In genomic region chr12:1773937-1774655, GRCh38 we compare ENCODE assay signal across 2 cellular contexts.
TF ChIP-seq lines count a peak whose summit lies in the region.

No MANE protein-coding gene starts in this region.

TF ChIP-seq in IMR-90, 13 proteins besides CTCF, POLR2A, EP300 and RAD21:
- TF ChIP-seq MXI1 (IDR thresholded peaks at IDR 0.05; ENCODE audit: borderline replicate concordance, low read depth, low read length), result no peak
- no peak for TF ChIP-seq MAFK (IDR thresholded peaks at IDR 0.05; ENCODE audit: low read depth, low read length)
- TF ChIP-seq, protein P1, sequence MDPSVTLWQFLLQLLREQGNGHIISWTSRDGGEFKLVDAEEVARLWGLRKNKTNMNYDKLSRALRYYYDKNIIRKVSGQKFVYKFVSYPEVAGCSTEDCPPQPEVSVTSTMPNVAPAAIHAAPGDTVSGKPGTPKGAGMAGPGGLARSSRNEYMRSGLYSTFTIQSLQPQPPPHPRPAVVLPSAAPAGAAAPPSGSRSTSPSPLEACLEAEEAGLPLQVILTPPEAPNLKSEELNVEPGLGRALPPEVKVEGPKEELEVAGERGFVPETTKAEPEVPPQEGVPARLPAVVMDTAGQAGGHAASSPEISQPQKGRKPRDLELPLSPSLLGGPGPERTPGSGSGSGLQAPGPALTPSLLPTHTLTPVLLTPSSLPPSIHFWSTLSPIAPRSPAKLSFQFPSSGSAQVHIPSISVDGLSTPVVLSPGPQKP (IDR thresholded peaks at IDR 0.05; ENCODE audit: borderline replicate concordance, low read depth, low read length), result no peak
- no peak for TF ChIP-seq FOS (IDR thresholded peaks at IDR 0.05; ENCODE audit: low read depth, low read length)

TF ChIP-seq in HEK293T, 16 proteins besides CTCF, POLR2A, EP300 and RAD21:
- no peak for TF ChIP-seq ARNT (IDR thresholded peaks at IDR 0.05)
- no peak for TF ChIP-seq BHLHE40 (IDR thresholded peaks at IDR 0.05; ENCODE audit: borderline replicate concordance)
- TF ChIP-seq FOXM1 (IDR thresholded peaks at IDR 0.05; ENCODE audit: borderline replicate concordance), result no peak
- no peak for TF ChIP-seq L3MBTL2 (conservative IDR thresholded peaks at IDR 0.05)
- TF ChIP-seq CTBP1 (IDR thresholded peaks at IDR 0.05; ENCODE audit: borderline replicate concordance), result no peak
- no peak for TF ChIP-seq TARDBP (IDR thresholded peaks at IDR 0.05)
- TF ChIP-seq, protein P2, sequence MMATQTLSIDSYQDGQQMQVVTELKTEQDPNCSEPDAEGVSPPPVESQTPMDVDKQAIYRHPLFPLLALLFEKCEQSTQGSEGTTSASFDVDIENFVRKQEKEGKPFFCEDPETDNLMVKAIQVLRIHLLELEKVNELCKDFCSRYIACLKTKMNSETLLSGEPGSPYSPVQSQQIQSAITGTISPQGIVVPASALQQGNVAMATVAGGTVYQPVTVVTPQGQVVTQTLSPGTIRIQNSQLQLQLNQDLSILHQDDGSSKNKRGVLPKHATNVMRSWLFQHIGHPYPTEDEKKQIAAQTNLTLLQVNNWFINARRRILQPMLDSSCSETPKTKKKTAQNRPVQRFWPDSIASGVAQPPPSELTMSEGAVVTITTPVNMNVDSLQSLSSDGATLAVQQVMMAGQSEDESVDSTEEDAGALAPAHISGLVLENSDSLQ (IDR thresholded peaks at IDR 0.05), result no peak
- TF ChIP-seq FOXA1 (IDR thresholded peaks at IDR 0.05), result no peak
- no peak for TF ChIP-seq NFRKB (IDR thresholded peaks at IDR 0.05)
- TF ChIP-seq SUZ12 (IDR thresholded peaks at IDR 0.05), result no peak
- no peak for TF ChIP-seq SP1 (IDR thresholded peaks at IDR 0.05)
- no peak for TF ChIP-seq HDGF (IDR thresholded peaks at IDR 0.05; ENCODE audit: borderline replicate concordance)
- no peak for TF ChIP-seq ZNF384 (IDR thresholded peaks at IDR 0.05)
- TF ChIP-seq FOXK2 (IDR thresholded peaks at IDR 0.05), result no peak
- no peak for TF ChIP-seq ELF4 (IDR thresholded peaks at IDR 0.05)
- no peak for TF ChIP-seq LEF1 (IDR thresholded peaks at IDR 0.05; ENCODE audit: borderline replicate concordance)
